ENCODE assay signal across 18 cellular contexts in the genomic region with DNA sequence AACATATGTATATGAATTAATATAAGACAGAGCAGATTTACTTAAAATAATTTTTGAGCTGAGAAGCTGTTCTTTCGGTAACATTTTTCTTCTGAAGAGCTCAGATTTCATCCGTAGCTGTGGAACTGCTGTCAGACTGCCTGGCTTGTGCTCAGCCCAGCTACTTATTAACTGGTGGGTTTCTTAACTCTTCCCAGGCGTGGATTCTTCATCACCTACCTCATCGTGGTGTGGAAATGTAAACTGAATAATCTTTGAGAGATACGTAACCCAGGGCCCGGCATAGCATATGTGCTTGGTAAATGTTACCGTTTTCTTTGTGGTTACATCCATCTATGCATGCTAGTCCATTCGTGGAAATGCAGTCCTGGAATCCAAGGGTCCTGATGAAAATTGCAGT.
DNase-seq lines count a peak whose midpoint lies in the region; ATAC-seq, FAIRE-seq and TF ChIP-seq lines count a peak whose summit lies in the region.
"Had no signal": no experiment of that assay in that cellular context is flagged by ENCODE, and none has a peak within 500 bp of the region (broad histone marks: within the 10 kb centered on the region; RNA-seq: fewer than 3 reads in every experiment).

No MANE protein-coding gene starts in this region.

- H3K36me3 Mint-ChIP-seq in naive thymus-derived CD8-positive, alpha-beta T cell: no peaks in the 10 kb centered on the region
- H3K36me3 Mint-ChIP-seq: activated naive CD4-positive, alpha-beta T cell treated with anti-CD3 and anti-CD28 coated beads, Interleukin-2, amount 10 ng/mL, durations not matched to agents 7 days and 5 days; neural progenitor cell had no signal

- DNase-seq in A549 (ENCODE audit: low read depth in 1 of 2, low spot score in 1 of 2): peak; percentile 55 to 87
- DNase-seq in choroid plexus epithelial cell (ENCODE audit: low read depth): peak; percentile 91
- no peak for DNase-seq in left lobe of liver (ENCODE audit: low spot score)
- no peak for DNase-seq in NCI-H128 (lab: John Stamatoyannopoulos, UW; ENCODE audit: unreplicated experiment)
- DNase-seq in naive thymus-derived CD8-positive, alpha-beta T cell: no peak
- DNase-seq: activated naive CD4-positive, alpha-beta T cell treated with anti-CD3 and anti-CD28 coated beads, Interleukin-2, amount 10 ng/mL, durations not matched to agents 7 days and 5 days; caudate nucleus; hypothalamus; lower lobe of right lung; stimulated activated naive CD4-positive, alpha-beta T cell treated with Interleukin-2 at 50 U/mL for 16 hours; WERI-Rb-1 had no signal

- peak; percentile 85 for ATAC-seq in A549
- ATAC-seq in left lobe of liver: peak; percentile 51
- no peak for ATAC-seq in GM18505 (IDR thresholded peaks at IDR 0.05; ENCODE audit: unreplicated experiment)
- no peak for ATAC-seq in naive thymus-derived CD8-positive, alpha-beta T cell
- ATAC-seq in GM19455 (IDR thresholded peaks at IDR 0.05; ENCODE audit: unreplicated experiment): no peak

- 2% methylated on average over 8 of the region's 8 CpGs for WGBS in A549 (ENCODE audit: missing lambda C conversion rate)

- no peaks in the 10 kb centered on the region for H3K27me3 Mint-ChIP-seq in naive thymus-derived CD8-positive, alpha-beta T cell

- H3K27ac ChIP-seq in A549 (peak overlapping the region; percentile 74 to 87), HEK293 (ENCODE audit: extremely low read depth, low read depth, low read length) (peak overlapping the region; percentile 8; the same call in 1 of the 2 replicates)
- H3K27ac ChIP-seq: KMS-11, lower lobe of right lung, neural progenitor cell, skin epidermis, WERI-Rb-1 had no signal

- TF ChIP-seq POLR2A in A549 (IDR thresholded peaks at IDR 0.05; ENCODE audit: low read length): no peak
- no peak for TF ChIP-seq POLR2A in GM18505 (IDR thresholded peaks at IDR 0.05; ENCODE audit: borderline replicate concordance, extremely low read depth, insufficient read depth, insufficient read length)

- no peak for TF ChIP-seq CTCF in A549 (IDR thresholded peaks at IDR 0.05)
- TF ChIP-seq CTCF in HEK293 (tag by site-specific recombination; IDR thresholded peaks at IDR 0.05): no peak
- TF ChIP-seq CTCF in choroid plexus epithelial cell (conservative IDR thresholded peaks at IDR 0.05; ENCODE audit: low read depth, low read length): no peak

- FAIRE-seq in A549 (lab: Jason Lieb, UNC): peak; percentile 88
- FAIRE-seq: H1 had no signal

- peaks cover 0 to 2% (median 0%) of the 10 kb centered on the region in 9 donors for H3K9me3 Mint-ChIP-seq in naive thymus-derived CD8-positive, alpha-beta T cell
- H3K9me3 Mint-ChIP-seq: activated naive CD4-positive, alpha-beta T cell treated with anti-CD3 and anti-CD28 coated beads, Interleukin-2, amount 10 ng/mL, durations not matched to agents 7 days and 5 days; neural progenitor cell had no signal

- H3K9me3 ChIP-seq in A549 (no peaks in the 10 kb centered on the region), HEK293 (ENCODE audit: control insufficient read depth, insufficient read depth, low read depth, low read length) (no peaks in the 10 kb centered on the region)
- H3K9me3 ChIP-seq: lower lobe of right lung had no signal

- peaks cover 0 to 6% (median 0%) of the 10 kb centered on the region in 4 donors for H3K4me1 Mint-ChIP-seq in naive thymus-derived CD8-positive, alpha-beta T cell
- H3K4me1 Mint-ChIP-seq: activated naive CD4-positive, alpha-beta T cell treated with anti-CD3 and anti-CD28 coated beads, Interleukin-2, amount 10 ng/mL, durations not matched to agents 7 days and 5 days; neural progenitor cell had no signal

- POLR2A ChIA-PET in A549 (lab: Yijun Ruan, JAX): no interaction called here
- POLR2A ChIA-PET in HEK293 (lab: Yijun Ruan, JAX): no interaction called here
- POLR2A ChIA-PET in naive thymus-derived CD8-positive, alpha-beta T cell (lab: Charles Lee): no interaction called here

- H3K27ac Mint-ChIP-seq in naive thymus-derived CD8-positive, alpha-beta T cell: no peak overlapping the region
- H3K27ac Mint-ChIP-seq: activated naive CD4-positive, alpha-beta T cell treated with anti-CD3 and anti-CD28 coated beads, Interleukin-2, amount 10 ng/mL, durations not matched to agents 7 days and 5 days; neural progenitor cell had no signal

- no peaks in the 10 kb centered on the region for H3K36me3 ChIP-seq in HEK293 (ENCODE audit: control insufficient read depth in 2 of 2, insufficient read depth in 1 of 2, low read length in 2 of 2)
- H3K36me3 ChIP-seq: lower lobe of right lung, neural progenitor cell, WERI-Rb-1 had no signal

- TF ChIP-seq EP300 in A549 (IDR thresholded peaks at IDR 0.05): peak; percentile 81 to 86; a peak in 3 of 5 replicates

- peak overlapping the region; percentile 71 for H3K4me2 ChIP-seq in A549
- H3K4me2 ChIP-seq: KMS-11, neural progenitor cell had no signal

- no peak overlapping the region for H3K4me3 Mint-ChIP-seq in naive thymus-derived CD8-positive, alpha-beta T cell
- H3K4me3 Mint-ChIP-seq: activated naive CD4-positive, alpha-beta T cell treated with anti-CD3 and anti-CD28 coated beads, Interleukin-2, amount 10 ng/mL, durations not matched to agents 7 days and 5 days; neural progenitor cell had no signal

- H3K4me3 ChIP-seq in A549 (peak overlapping the region; percentile 17; the same call in 1 of the 3 replicates), HEK293 (ENCODE audit: low read depth, low read length) (no peak overlapping the region), choroid plexus epithelial cell (ENCODE audit: low read depth, low read length) (no peak overlapping the region)
- H3K4me3 ChIP-seq: lower lobe of right lung, neural progenitor cell, skin epidermis had no signal

- H3K4me1 ChIP-seq in A549 (peaks cover 56% of the 10 kb centered on the region), HEK293 (ENCODE audit: control insufficient read depth, insufficient read depth, low read length) (peaks cover 16% of the 10 kb centered on the region)
- H3K4me1 ChIP-seq: neural progenitor cell had no signal

- CTCF ChIA-PET in A549 (lab: Yijun Ruan, JAX) (interaction anchor here (0.6 to 2.4 kb wide), 7 partner anchors 10 to 121 kb away, joined by 3 to 6 read pairs (median 3); no protein-coding TSS in a partner anchor), HEK293 (lab: Yijun Ruan, JAX) (interaction anchor here (0.6 to 0.7 kb wide), 2 partner anchors 110 to 118 kb away, joined by 3 read pairs; no protein-coding TSS in a partner anchor)

- TF ChIP-seq RAD21 in A549 (conservative IDR thresholded peaks at IDR 0.05 in 1 of 2, IDR thresholded peaks at IDR 0.05 in 1 of 2): peak; percentile 35 to 54; a peak in 4 of 5 replicates

TF ChIP-seq in A549, 52 proteins besides CTCF, POLR2A, EP300 and RAD21 (continues in another document):
- TF ChIP-seq POLR2AphosphoS2 (conservative IDR thresholded peaks at IDR 0.05; ENCODE audit: low read length): no peak
- TF ChIP-seq SMC3 (IDR thresholded peaks at IDR 0.05): peak; percentile 57; the same call in 2 of the 3 replicates
- peak; percentile 47; the same call in 1 of the 2 replicates for TF ChIP-seq MAX (IDR thresholded peaks at IDR 0.05)
- no peak for TF ChIP-seq ZSCAN20 (CRISPR knock-in tag; IDR thresholded peaks at IDR 0.05)
- no peak for TF ChIP-seq USF2 (IDR thresholded peaks at IDR 0.05)
- TF ChIP-seq EHMT2 (IDR thresholded peaks at IDR 0.05; ENCODE audit: low read depth): no peak

TF ChIP-seq in HEK293, 187 proteins besides CTCF, POLR2A, EP300 and RAD21:
- TF ChIP-seq ZNF560 (tag by site-specific recombination; IDR thresholded peaks at IDR 0.05; ENCODE audit: borderline replicate concordance) (no peak), ZNF391 (tag by site-specific recombination; IDR thresholded peaks at IDR 0.05; ENCODE audit: borderline replicate concordance, low read depth) (no peak), ZBTB20 (tag by site-specific recombination; IDR thresholded peaks at IDR 0.05) (peak; percentile 91)

Comparison
In these comparisons a context has a peak if more than half of its experiments do, and no peak if none do; other contexts are left out.
1. ATAC-seq: peak in A549 (2 of 2) and left lobe of liver (single experiment); none in GM18505 (single experiment), naive thymus-derived CD8-positive, alpha-beta T cell (0 of 2) and GM19455 (single experiment).
2. DNase-seq: peak in A549 (2 of 2) and choroid plexus epithelial cell (single experiment); none in left lobe of liver (single experiment), NCI-H128 (single experiment) and naive thymus-derived CD8-positive, alpha-beta T cell (0 of 10).